9 cellular contexts compared by ENCODE assay signal in genomic region chr19:49997709-49998108, GRCh38. TPM values are rescaled to one million over a fixed set of nuclear protein-coding genes. Genes with fewer than 3 reads are reported as not detected.
DNase-seq lines count a peak whose midpoint lies in the region; ATAC-seq and TF ChIP-seq lines count a peak whose summit lies in the region.
"Had no signal": no experiment of that assay in that cellular context is flagged by ENCODE, and none has a peak within 500 bp of the region (broad histone marks: within the 10 kb centered on the region; RNA-seq: fewer than 3 reads in every experiment).

No MANE protein-coding gene starts in this region.

- TF ChIP-seq CTCF in WERI-Rb-1 (IDR thresholded peaks at IDR 0.05; ENCODE audit: low read depth, low read length) = no peak

- ATAC-seq in left lobe of liver (peak; percentile 64), HG03175 (IDR thresholded peaks at IDR 0.05; ENCODE audit: unreplicated experiment) (no peak)

- H3K4me3 ChIP-seq in WERI-Rb-1 (ENCODE audit: low read depth, low read length) = no peak overlapping the region
- H3K4me3 ChIP-seq: SJSA1 had no signal

- H3K27ac ChIP-seq in WERI-Rb-1 = no peak overlapping the region
- H3K27ac ChIP-seq: SJSA1 had no signal

- in situ Hi-C loops in KBM-7 (cut with MboI; ENCODE audit: low pct_unique_long_range_greater_than_20kb, low sequenced_read_pairs) = no loop called here

- peaks cover 35% of the 10 kb centered on the region for H3K36me3 ChIP-seq in WERI-Rb-1

- no peaks in the 10 kb centered on the region for H3K9me3 ChIP-seq in WERI-Rb-1 (ENCODE audit: severe bottlenecking)
- H3K9me3 ChIP-seq: SJSA1 had no signal

- peak; percentile 31 for DNase-seq in activated CD4-positive, alpha-beta T cell treated with anti-CD3 and anti-CD28 coated beads for 48 hours
- no peak for DNase-seq in activated CD4-positive, alpha-beta T cell treated with anti-CD3 and anti-CD28 coated beads, Interleukin-2, amount 50 U/mL, for 4 hours
- DNase-seq in KBM-7 (peak; percentile 60), WERI-Rb-1 (peak; percentile 46), left lobe of liver (ENCODE audit: low spot score) (no peak), NCI-H187 (lab: John Stamatoyannopoulos, UW) (no peak)
- DNase-seq in stimulated activated CD4-positive, alpha-beta T cell treated with anti-CD3 and anti-CD28 coated beads, Interleukin-2, amount 100 ng/mL, for 48 hours = no peak

- no peaks in the 10 kb centered on the region for H3K27me3 ChIP-seq in WERI-Rb-1 (ENCODE audit: insufficient read depth, low read depth, severe bottlenecking)
- H3K27me3 ChIP-seq: SJSA1 had no signal

RNA-seq across cellular contexts. Expression of gene VRK3, which starts 27.5 kb away (rescaled TPM):
- total RNA-seq in left lobe of liver = 38.0 TPM

RNA-seq across cellular contexts. Expression of gene ZNF473, which starts 28.1 kb away (rescaled TPM):
- 3.6 TPM for total RNA-seq in left lobe of liver

RNA-seq across cellular contexts. Expression of gene SIGLEC11, which starts 36.7 kb away (rescaled TPM):
- 1.3 TPM for total RNA-seq in left lobe of liver
- total RNA-seq: SJSA1 had no signal

Comparison
In these comparisons a context has a peak if more than half of its experiments do, and no peak if none do; other contexts are left out.
1. DNase-seq: peak in activated CD4-positive, alpha-beta T cell treated with anti-CD3 and anti-CD28 coated beads for 48 hours (single experiment), KBM-7 (single experiment) and WERI-Rb-1 (single experiment); none in activated CD4-positive, alpha-beta T cell treated with anti-CD3 and anti-CD28 coated beads, Interleukin-2, amount 50 U/mL, for 4 hours (0 of 2), left lobe of liver (single experiment), NCI-H187 (0 of 2) and stimulated activated CD4-positive, alpha-beta T cell treated with anti-CD3 and anti-CD28 coated beads, Interleukin-2, amount 100 ng/mL, for 48 hours (0 of 2).